In the genomic region with DNA sequence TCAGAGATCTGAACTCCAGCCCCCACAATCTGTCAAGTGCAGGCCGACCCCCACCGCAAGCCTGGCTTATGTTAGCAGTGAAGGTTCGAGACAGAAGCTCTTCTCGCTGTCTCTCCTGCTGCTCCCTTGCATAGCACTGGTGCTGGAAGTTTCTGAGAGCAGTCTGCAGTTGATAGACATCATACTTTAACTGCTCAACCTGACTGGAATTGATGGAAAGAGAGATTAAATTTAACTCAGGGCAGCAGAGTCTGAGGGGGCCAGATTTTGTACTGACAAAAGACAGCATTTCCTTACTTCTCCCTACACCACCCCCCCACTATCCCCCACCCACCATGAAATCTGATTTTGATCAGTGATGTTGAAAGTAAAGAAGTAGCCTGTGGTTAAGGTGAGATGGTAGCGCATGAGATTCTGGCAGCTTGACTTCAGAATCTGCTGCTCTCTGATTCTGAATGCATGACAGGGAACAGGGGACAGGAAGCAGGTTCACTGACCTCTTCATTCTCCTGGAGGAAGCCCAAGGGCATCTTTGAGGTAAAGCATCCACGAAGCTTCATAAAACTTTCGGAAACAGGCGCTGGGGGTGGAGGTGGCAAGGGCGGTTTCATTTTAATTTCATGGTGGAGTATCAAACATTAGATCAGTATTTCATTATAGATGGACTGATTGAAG, we compare ENCODE assay signal across 24 cellular contexts.
"Had no signal": no experiment of that assay in that cellular context is flagged by ENCODE, and none has a peak within 500 bp of the region (broad histone marks: within the 10 kb centered on the region; RNA-seq: fewer than 3 reads in every experiment).

No MANE protein-coding gene starts in this region.

- H3K36me3 ChIP-seq: colonic mucosa, esophagus squamous epithelium, lower lobe of right lung, pancreas, right lobe of liver, thoracic aorta, transverse colon, vagina had no signal

- H3K4me1 ChIP-seq: colonic mucosa, esophagus squamous epithelium, lower lobe of right lung, pancreas, right lobe of liver, vagina had no signal

- DNase-seq: colonic mucosa; effector memory CD4-positive, alpha-beta T cell; erythroblast; esophagus squamous epithelium; foreskin melanocyte; hypothalamus; immature natural killer cell; left ventricle myocardium superior; lower lobe of right lung; naive thymus-derived CD8-positive, alpha-beta T cell; nephron progenitor cell; nucleus accumbens; pancreas; right lobe of liver; small intestine; stimulated activated CD4-positive, alpha-beta T cell treated with anti-CD3 and anti-CD28 coated beads, Interleukin-15, amount 100 ng/mL, for 24 hours; stimulated activated CD4-positive, alpha-beta T cell treated with anti-CD3 and anti-CD28 coated beads, Interleukin-2, amount 100 ng/mL, for 48 hours; stimulated activated naive B cell treated with anti-CD40 and anti-IgM and Interleukin-4, amounts not matched to agents 10 μg/mL and 1 μg/mL and 100 μg/mL, for 72 hours; transverse colon had no signal

- H3K9me3 ChIP-seq: colonic mucosa, esophagus squamous epithelium, lower lobe of right lung, pancreas, right lobe of liver, thoracic aorta, transverse colon, vagina had no signal

- ATAC-seq: left ventricle myocardium superior; lower lobe of right lung; naive thymus-derived CD8-positive, alpha-beta T cell; pancreas; right lobe of liver had no signal

- H3K27ac Mint-ChIP-seq: dendritic cell treated with granulocyte-macrophage colony-stimulating factor and Interleukin-4, amounts not matched to agents 40 ng/mL and 50 ng/mL, for 4 days; naive thymus-derived CD8-positive, alpha-beta T cell; nephron progenitor cell; progenitor cell of endocrine pancreas; stimulated activated naive B cell treated with anti-CD40 and anti-IgM and Interleukin-4, amounts not matched to agents 10 μg/mL and 1 μg/mL and 100 μg/mL, for 72 hours; stimulated activated naive CD8-positive, alpha-beta T cell treated with anti-CD3 and anti-CD28 coated beads, Interleukin-15, Interleukin-2, amounts not matched to agents 100 ng/mL and 50 ng/mL, for 24 hours had no signal

- H3K27me3 ChIP-seq: colonic mucosa, pancreas, right lobe of liver, vagina had no signal

- H3K36me3 Mint-ChIP-seq: immature natural killer cell; naive thymus-derived CD8-positive, alpha-beta T cell; stimulated activated naive B cell treated with anti-CD40 and anti-IgM and Interleukin-4, amounts not matched to agents 10 μg/mL and 1 μg/mL and 100 μg/mL, for 72 hours had no signal

- H3K27ac ChIP-seq: colonic mucosa, esophagus squamous epithelium, lower lobe of right lung, pancreas, right lobe of liver, thoracic aorta, transverse colon, vagina had no signal

- H3K4me3 Mint-ChIP-seq: dendritic cell treated with granulocyte-macrophage colony-stimulating factor and Interleukin-4, amounts not matched to agents 40 ng/mL and 50 ng/mL, for 4 days; immature natural killer cell; naive thymus-derived CD8-positive, alpha-beta T cell; nephron progenitor cell; stimulated activated naive B cell treated with anti-CD40 and anti-IgM and Interleukin-4, amounts not matched to agents 10 μg/mL and 1 μg/mL and 100 μg/mL, for 72 hours; stimulated activated naive CD8-positive, alpha-beta T cell treated with anti-CD3 and anti-CD28 coated beads, Interleukin-15, Interleukin-2, amounts not matched to agents 100 ng/mL and 50 ng/mL, for 24 hours had no signal

- H3K9me3 Mint-ChIP-seq: dendritic cell treated with granulocyte-macrophage colony-stimulating factor and Interleukin-4, amounts not matched to agents 40 ng/mL and 50 ng/mL, for 4 days; immature natural killer cell; naive thymus-derived CD8-positive, alpha-beta T cell; stimulated activated naive B cell treated with anti-CD40 and anti-IgM and Interleukin-4, amounts not matched to agents 10 μg/mL and 1 μg/mL and 100 μg/mL, for 72 hours; stimulated activated naive CD8-positive, alpha-beta T cell treated with anti-CD3 and anti-CD28 coated beads, Interleukin-15, Interleukin-2, amounts not matched to agents 100 ng/mL and 50 ng/mL, for 24 hours had no signal

- H3K4me3 ChIP-seq: colonic mucosa, esophagus squamous epithelium, lower lobe of right lung, pancreas, right lobe of liver, thoracic aorta, transverse colon, vagina had no signal
